ENCODE assay signal across 9 cellular contexts in the genomic region with DNA sequence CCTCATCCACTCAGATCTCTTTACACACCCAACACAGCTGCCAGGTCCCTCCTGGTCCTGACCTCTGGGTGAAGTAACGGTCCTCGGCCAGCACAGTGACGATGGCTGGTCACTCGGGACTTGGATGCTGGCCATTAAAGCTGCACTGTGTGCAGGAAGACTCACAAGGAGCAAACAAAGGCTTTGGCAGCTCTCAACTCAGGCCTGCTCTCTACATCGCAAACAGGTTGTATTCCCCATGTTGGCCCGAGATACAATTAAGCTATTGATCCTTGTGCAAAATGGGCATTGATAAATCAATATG.
DNase-seq lines count a peak whose midpoint lies in the region; ATAC-seq and TF ChIP-seq lines count a peak whose summit lies in the region.
"Had no signal": no experiment of that assay in that cellular context is flagged by ENCODE, and none has a peak within 500 bp of the region (broad histone marks: within the 10 kb centered on the region; RNA-seq: fewer than 3 reads in every experiment).

No MANE protein-coding gene starts in this region.

- 28 to 36% methylated on average over 6 of the region's 6 CpGs for WGBS in GM23248 (ENCODE audit: low coverage in 1 of 2, low lambda C conversion rate in 2 of 2, missing lambda C conversion rate in 2 of 2), 2 experiments
- WGBS in heart right ventricle, 2 donors = 26 to 35% methylated on average over 6 of the region's 6 CpGs
- WGBS in sigmoid colon, 2 donors = 38 to 71% methylated on average over 6 of the region's 6 CpGs

- peak overlapping the region; percentile 54 for H3K27ac Mint-ChIP-seq in activated naive CD8-positive, alpha-beta T cell treated with anti-CD3 and anti-CD28 coated beads for 36 hours
- H3K27ac Mint-ChIP-seq in HFFc6 = no peak overlapping the region
- H3K27ac Mint-ChIP-seq: CD4-positive, alpha-beta memory T cell had no signal

- intact Hi-C loops in heart right ventricle (cut with DNase I) = loop anchor here (2.0 to 10.0 kb wide), 11 partner anchors 95 to 759 kb away; no protein-coding TSS in a partner anchor
- intact Hi-C loops in sigmoid colon (cut with DNase I) = loop anchor here (2.0 to 5.0 kb wide), 3 partner anchors 317 to 759 kb away; no protein-coding TSS in a partner anchor

- peak; percentile 60 to 89 (median 84) for ATAC-seq in heart right ventricle

- TF ChIP-seq EP300 in sigmoid colon (IDR thresholded peaks at IDR 0.05) = no peak

- peaks cover 32% of the 10 kb centered on the region for H3K4me1 Mint-ChIP-seq in activated naive CD8-positive, alpha-beta T cell treated with anti-CD3 and anti-CD28 coated beads for 36 hours
- peaks cover 32% of the 10 kb centered on the region for H3K4me1 Mint-ChIP-seq in HFFc6 (ENCODE audit: low read depth)

- TF ChIP-seq CTCF in heart right ventricle (IDR thresholded peaks at IDR 0.05) = no peak
- TF ChIP-seq CTCF in sigmoid colon (IDR thresholded peaks at IDR 0.05) = no peak
- no peak for TF ChIP-seq CTCF in HFFc6 (IDR thresholded peaks at IDR 0.05)

- H3K27me3 ChIP-seq in GM23248 (replicated peaks; ENCODE audit: insufficient read depth) (peaks cover 9% of the 10 kb centered on the region), heart right ventricle (peaks cover 0 to 4% (median 0%) of the 10 kb centered on the region in 7 donors), sigmoid colon (no peaks in the 10 kb centered on the region)

- H3K9ac ChIP-seq in GM23248 = no peak overlapping the region

- no peaks in the 10 kb centered on the region for H3K9me3 ChIP-seq in GM23248 (ENCODE audit: low read depth)
- H3K9me3 ChIP-seq in heart right ventricle = peaks cover 0 to 8% (median 0%) of the 10 kb centered on the region in 11 donors
- no peaks in the 10 kb centered on the region for H3K9me3 ChIP-seq in sigmoid colon

- no peak for TF ChIP-seq POLR2A in sigmoid colon (IDR thresholded peaks at IDR 0.05)

- in situ Hi-C loops in GM23248 (cut with MboI) = no loop called here

- H3K4me1 ChIP-seq in GM23248 (ENCODE audit: insufficient read depth) (peaks cover 18% of the 10 kb centered on the region), heart right ventricle (peaks cover 0 to 10% (median 7%) of the 10 kb centered on the region in 9 donors), sigmoid colon (peaks cover 0 to 14% (median 0%) of the 10 kb centered on the region in 4 donors)

- no peak overlapping the region for H3K4me2 ChIP-seq in GM23248 (ENCODE audit: unreplicated experiment)

- H3F3A ChIP-seq in GM23248 (ENCODE audit: insufficient read depth) = peaks cover 8% of the 10 kb centered on the region; the same call in 1 of the 2 replicates

- H3K4me3 ChIP-seq in GM23248 (no peak overlapping the region), heart right ventricle (peak overlapping the region in 8 of 10 donors; percentile 28 to 47 (median 45)), sigmoid colon (no peak overlapping the region)

- H3K36me3 Mint-ChIP-seq in activated naive CD8-positive, alpha-beta T cell treated with anti-CD3 and anti-CD28 coated beads for 36 hours = peaks cover 4% of the 10 kb centered on the region
- H3K36me3 Mint-ChIP-seq in HFFc6 (ENCODE audit: low read depth) = no peaks in the 10 kb centered on the region
- H3K36me3 Mint-ChIP-seq: CD4-positive, alpha-beta memory T cell had no signal

- no peak overlapping the region for H3K4me3 Mint-ChIP-seq in activated naive CD8-positive, alpha-beta T cell treated with anti-CD3 and anti-CD28 coated beads for 36 hours
- H3K4me3 Mint-ChIP-seq in HFFc6 = no peak overlapping the region

- H3K36me3 ChIP-seq in GM23248 (ENCODE audit: low read depth) (no peaks in the 10 kb centered on the region), heart right ventricle (no peaks in the 10 kb centered on the region), sigmoid colon (no peaks in the 10 kb centered on the region)

- no peaks in the 10 kb centered on the region for H3K27me3 Mint-ChIP-seq in activated naive CD8-positive, alpha-beta T cell treated with anti-CD3 and anti-CD28 coated beads for 36 hours
- peaks cover 41% of the 10 kb centered on the region for H3K27me3 Mint-ChIP-seq in HFFc6 (ENCODE audit: insufficient read depth)

- 0 out of 2 replicates have a peak overlapping the region, but pooled peaks have one; percentile 37 for H2AFZ ChIP-seq in GM23248

- H3K27ac ChIP-seq in GM23248 (no peak overlapping the region), heart right ventricle (peak overlapping the region in 6 of 10 donors; percentile 15 to 52 (median 40)), sigmoid colon (no peak overlapping the region)

- DNase-seq in GM23248 = peak; percentile 8
- DNase-seq in activated naive CD8-positive, alpha-beta T cell treated with anti-CD3 and anti-CD28 coated beads for 36 hours = no peak
- DNase-seq in heart right ventricle = peak; percentile 51 to 61
- DNase-seq in sigmoid colon = peak; percentile 64
- no peak for DNase-seq in EL
- no peak for DNase-seq in activated gamma-delta T cell treated with Interleukin-2 at 50 U/mL for 16 hours
- DNase-seq in HFFc6 = no peak
- DNase-seq in stimulated activated CD4-positive, alpha-beta T cell treated with anti-CD3 and anti-CD28 coated beads, Interleukin-15, amount 100 ng/mL, for 24 hours = no peak

- H4K20me1 ChIP-seq in GM23248 (ENCODE audit: insufficient read depth) = no peaks in the 10 kb centered on the region

- H3K9me3 Mint-ChIP-seq in activated naive CD8-positive, alpha-beta T cell treated with anti-CD3 and anti-CD28 coated beads for 36 hours = peaks cover 11% of the 10 kb centered on the region
- no peaks in the 10 kb centered on the region for H3K9me3 Mint-ChIP-seq in HFFc6

- no peaks in the 10 kb centered on the region for H3K79me2 ChIP-seq in GM23248 (ENCODE audit: insufficient read depth)

- no peaks in the 10 kb centered on the region for H3K9me2 ChIP-seq in GM23248 (ENCODE audit: insufficient read depth)

Comparison
In these comparisons a context has a peak if more than half of its experiments do, and no peak if none do; other contexts are left out.
1. DNase-seq: peak in GM23248 (single experiment), heart right ventricle (2 of 2) and sigmoid colon (single experiment); none in activated naive CD8-positive, alpha-beta T cell treated with anti-CD3 and anti-CD28 coated beads for 36 hours (single experiment), EL (single experiment), activated gamma-delta T cell treated with Interleukin-2 at 50 U/mL for 16 hours (single experiment), HFFc6 (single experiment) and stimulated activated CD4-positive, alpha-beta T cell treated with anti-CD3 and anti-CD28 coated beads, Interleukin-15, amount 100 ng/mL, for 24 hours (single experiment).
2. H3K27ac ChIP-seq: peak in heart right ventricle (6 of 10); none in GM23248 (single experiment) and sigmoid colon (0 of 4).
3. H3K4me3 ChIP-seq: peak in heart right ventricle (8 of 10); none in GM23248 (single experiment) and sigmoid colon (0 of 4).